In the genomic region with DNA sequence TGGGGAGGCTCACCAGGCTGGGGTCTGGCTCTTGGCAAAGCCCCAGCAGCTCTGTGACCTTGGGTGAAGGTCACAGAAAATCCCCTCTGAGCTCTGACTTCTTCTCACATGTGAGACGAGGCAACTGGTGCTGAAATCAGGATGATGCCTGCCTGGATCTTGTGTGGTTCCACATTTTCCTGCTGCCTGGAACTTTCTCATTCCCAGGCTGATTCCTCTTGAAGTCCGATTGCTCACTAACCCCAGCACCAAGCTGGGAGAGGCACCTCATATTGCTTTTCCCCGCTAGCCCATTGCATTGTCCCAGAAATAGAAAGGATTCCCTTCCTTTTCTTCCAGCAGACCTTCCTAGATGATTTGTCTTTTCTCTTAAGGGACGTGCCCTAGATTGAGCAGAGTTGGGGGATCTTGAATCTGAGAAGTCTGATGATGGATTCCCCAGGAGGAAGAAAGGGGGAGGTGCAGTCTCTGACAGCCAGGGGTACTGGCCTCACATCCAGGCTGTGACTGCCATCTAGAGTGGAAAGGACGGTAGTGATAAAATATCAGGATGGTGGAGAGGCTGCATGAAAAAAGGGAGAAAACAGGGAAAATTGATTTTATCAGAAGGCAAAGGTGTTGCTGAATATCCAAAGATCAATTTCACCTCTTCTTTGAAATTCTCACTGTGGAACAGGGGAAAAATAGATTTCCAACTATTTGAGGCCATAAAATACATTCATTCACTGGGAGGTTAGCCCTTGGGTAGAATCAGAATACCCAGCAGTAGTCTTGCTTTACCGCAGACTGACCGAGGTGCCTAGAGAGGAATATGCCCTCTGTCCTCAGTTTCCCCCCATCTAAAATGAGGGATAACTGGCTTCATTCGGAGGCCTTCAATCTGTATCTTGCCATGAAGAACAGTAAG, we compare ENCODE assay signal across 9 cellular contexts.
DNase-seq lines count a peak whose midpoint lies in the region; ATAC-seq and TF ChIP-seq lines count a peak whose summit lies in the region.
"Had no signal": no experiment of that assay in that cellular context is flagged by ENCODE, and none has a peak within 500 bp of the region (broad histone marks: within the 10 kb centered on the region; RNA-seq: fewer than 3 reads in every experiment).

No MANE protein-coding gene starts in this region.

- peak overlapping the region; percentile 39 to 52 for H3K27ac ChIP-seq in uterus
- H3K27ac ChIP-seq: SK-N-MC had no signal

- TF ChIP-seq CTCF in BE2C (IDR thresholded peaks at IDR 0.05; ENCODE audit: low read depth, low read length) (peak; percentile 83), fibroblast of mammary gland (conservative IDR thresholded peaks at IDR 0.05; ENCODE audit: control insufficient read depth, insufficient read depth, low read depth, low read length) (peak; percentile 73), natural killer cell (IDR thresholded peaks at IDR 0.05) (peak; percentile 40), uterus (IDR thresholded peaks at IDR 0.05) (peak; percentile 82 to 92 (median 87))

- peaks cover 7 to 12% of the 10 kb centered on the region in 2 donors for H3K4me1 Mint-ChIP-seq in natural killer cell

- H3K27me3 ChIP-seq in BE2C = no peaks in the 10 kb centered on the region
- no peaks in the 10 kb centered on the region for H3K27me3 ChIP-seq in uterus

- no peak overlapping the region for H3K4me3 Mint-ChIP-seq in natural killer cell

- H3K9me3 ChIP-seq in BE2C (no peaks in the 10 kb centered on the region), uterus (no peaks in the 10 kb centered on the region)

- H3K9me3 Mint-ChIP-seq in natural killer cell = no peaks in the 10 kb centered on the region

- H3K4me1 ChIP-seq in BE2C (no peaks in the 10 kb centered on the region; the same call in 1 of the 2 replicates), uterus (no peaks in the 10 kb centered on the region)

- ATAC-seq in GM18502 (IDR thresholded peaks at IDR 0.05; ENCODE audit: poor library complexity, unreplicated experiment) = peak; percentile 87
- ATAC-seq in HG03103 (IDR thresholded peaks at IDR 0.05; ENCODE audit: low read depth, unreplicated experiment) = peak; percentile 73
- ATAC-seq in natural killer cell = peak; percentile 38 to 69 (median 55)

- intact Hi-C loops in natural killer cell (cut with micrococcal nuclease) (no loop called here), uterus (cut with DNase I; ENCODE audit: low total_unique reads) (no loop called here)

- no peaks in the 10 kb centered on the region for H3K36me3 ChIP-seq in BE2C
- H3K36me3 ChIP-seq in uterus = no peaks in the 10 kb centered on the region

- H3K27me3 Mint-ChIP-seq in natural killer cell (ENCODE audit: low read depth in 2 of 2) = no peaks in the 10 kb centered on the region

- no peak for TF ChIP-seq POLR2A in uterus (IDR thresholded peaks at IDR 0.05)

- DNase-seq in BE2C = peak; percentile 59
- peak; percentile 2 for DNase-seq in NCI-H446 treated with DMSO at 0.1 percent for 48 hours (lab: John Stamatoyannopoulos, UW)
- peak; percentile 27 for DNase-seq in activated T-cell treated with anti-CD3 and anti-CD28 coated beads for 4 hours
- DNase-seq in fibroblast of mammary gland (ENCODE audit: low read depth) = peak; percentile 60
- no peak for DNase-seq in natural killer cell
- peak; percentile 60 to 62 for DNase-seq in uterus

- H3K4me3 ChIP-seq in BE2C (ENCODE audit: low read depth, low read length) (peak overlapping the region; percentile 24), fibroblast of mammary gland (ENCODE audit: control insufficient read depth, low read depth, low read length) (no peak overlapping the region), uterus (no peak overlapping the region)
- H3K4me3 ChIP-seq: SK-N-MC had no signal

- H3K36me3 Mint-ChIP-seq in natural killer cell = no peaks in the 10 kb centered on the region

- no peak overlapping the region for H3K27ac Mint-ChIP-seq in natural killer cell
